ENCODE assay signal across 17 cellular contexts in genomic region chr4:29558789-29559188, GRCh38.
A peak's percentile ranks its signal among the peaks of the same experiment; 100 is the strongest.
DNase-seq lines count a peak whose midpoint lies in the region; TF ChIP-seq lines count a peak whose summit lies in the region.
"Had no signal": no experiment of that assay in that cellular context is flagged by ENCODE, and none has a peak within 500 bp of the region (broad histone marks: within the 10 kb centered on the region; RNA-seq: fewer than 3 reads in every experiment).

No MANE protein-coding gene starts in this region.

- H3K36me3 ChIP-seq in OCI-LY3 (replicated peaks; ENCODE audit: low read depth, low read length) (peaks cover 10% of the 10 kb centered on the region), parathyroid adenoma (ENCODE audit: control insufficient read depth, insufficient read depth, low read length) (no peaks in the 10 kb centered on the region)
- H3K36me3 ChIP-seq: BLaER1 treated with 17β-estradiol and CSF1 and Interleukin-3, amounts not matched to agents 10 nM and 100 nM had no signal

- no peaks in the 10 kb centered on the region for H4K20me1 ChIP-seq in OCI-LY3 (ENCODE audit: insufficient read depth, low read length)
- H4K20me1 ChIP-seq: BLaER1 treated with 17β-estradiol and CSF1 and Interleukin-3, amounts not matched to agents 10 nM and 100 nM had no signal

- CTCF ChIA-PET in HEK293T (lab: Yijun Ruan, JAX): no interaction called here

- no peaks in the 10 kb centered on the region for H3K27me3 ChIP-seq in OCI-LY3 (ENCODE audit: low read depth, low read length)
- no peaks in the 10 kb centered on the region for H3K27me3 ChIP-seq in parathyroid adenoma (ENCODE audit: control insufficient read depth, insufficient read depth, low read length)
- H3K27me3 ChIP-seq: BLaER1 treated with 17β-estradiol and CSF1 and Interleukin-3, amounts not matched to agents 10 nM and 100 nM had no signal

- H3K4me3 ChIP-seq in OCI-LY3 (ENCODE audit: low read length) (no peak overlapping the region), parathyroid adenoma (ENCODE audit: low read depth, low read length) (no peak overlapping the region)
- H3K4me3 ChIP-seq: BLaER1 treated with 17β-estradiol and CSF1 and Interleukin-3, amounts not matched to agents 10 nM and 100 nM; GM12878 had no signal

- H3K9ac ChIP-seq in OCI-LY3 (ENCODE audit: low read length) (no peak overlapping the region), parathyroid adenoma (no peak overlapping the region)
- H3K9ac ChIP-seq: BLaER1 treated with 17β-estradiol and CSF1 and Interleukin-3, amounts not matched to agents 10 nM and 100 nM had no signal

- POLR2A ChIA-PET in HEK293T (lab: Yijun Ruan, JAX): no interaction called here

- H3K27ac ChIP-seq in 22Rv1: peak overlapping the region; percentile 70
- no peak overlapping the region for H3K27ac ChIP-seq in OCI-LY3 (ENCODE audit: low read length)
- H3K27ac ChIP-seq in parathyroid adenoma: no peak overlapping the region
- H3K27ac ChIP-seq: BLaER1 treated with 17β-estradiol and CSF1 and Interleukin-3, amounts not matched to agents 10 nM and 100 nM had no signal

- H3K9me3 ChIP-seq in OCI-LY3 (ENCODE audit: insufficient read depth, low read length) (no peaks in the 10 kb centered on the region), parathyroid adenoma (ENCODE audit: control insufficient read depth, low read length) (no peaks in the 10 kb centered on the region)
- H3K9me3 ChIP-seq: BLaER1 treated with 17β-estradiol and CSF1 and Interleukin-3, amounts not matched to agents 10 nM and 100 nM had no signal

- H3K4me1 ChIP-seq in OCI-LY3 (ENCODE audit: low read length) (peaks cover 25% of the 10 kb centered on the region), parathyroid adenoma (no peaks in the 10 kb centered on the region)

- DNase-seq in inferior parietal cortex (ENCODE audit: extremely low spot score) (peak; percentile 59), HEK293T (ENCODE audit: extremely low spot score) (no peak), COLO668 (lab: John Stamatoyannopoulos, UW; ENCODE audit: unreplicated experiment) (no peak), NCI-H2227 treated with DMSO at 0.1 percent for 48 hours (lab: John Stamatoyannopoulos, UW) (no peak), HUDEP-2 (lab: John Stamatoyannopoulos, UW; ENCODE audit: unreplicated experiment in 76 of 76) (no peak)
- DNase-seq: 8988T; Calu3; CD4-positive, CD25-positive, alpha-beta regulatory T cell; DMS 273 treated with DMSO at 0.1 percent for 48 hours; HCEC 1CT; IMR-90; KBM-7 had no signal

- H2AFZ ChIP-seq in OCI-LY3 (ENCODE audit: low read depth, low read length) (no peak overlapping the region), parathyroid adenoma (no peak overlapping the region)

- TF ChIP-seq CTCF in 22Rv1 (IDR thresholded peaks at IDR 0.05) (no peak), OCI-LY3 (IDR thresholded peaks at IDR 0.05; ENCODE audit: low read depth, low read length) (no peak), parathyroid adenoma (IDR thresholded peaks at IDR 0.05) (no peak)

- H3K4me2 ChIP-seq in OCI-LY3 (ENCODE audit: low read length): 0 out of 2 replicates have a peak overlapping the region, but pooled peaks have one; percentile 9
- H3K4me2 ChIP-seq in parathyroid adenoma (ENCODE audit: low read length): peak overlapping the region; percentile 33
- H3K4me2 ChIP-seq: BLaER1 treated with 17β-estradiol and CSF1 and Interleukin-3, amounts not matched to agents 10 nM and 100 nM had no signal

- H3K79me2 ChIP-seq in OCI-LY3 (ENCODE audit: low read length) (no peaks in the 10 kb centered on the region), parathyroid adenoma (no peaks in the 10 kb centered on the region)

TF ChIP-seq in HEK293T, 16 proteins besides CTCF, POLR2A, EP300 and RAD21:
- TF ChIP-seq BHLHE40 (IDR thresholded peaks at IDR 0.05; ENCODE audit: borderline replicate concordance): no peak
- TF ChIP-seq ARNT (IDR thresholded peaks at IDR 0.05): no peak
- no peak for TF ChIP-seq LEF1 (IDR thresholded peaks at IDR 0.05; ENCODE audit: borderline replicate concordance)
- TF ChIP-seq, protein P1, sequence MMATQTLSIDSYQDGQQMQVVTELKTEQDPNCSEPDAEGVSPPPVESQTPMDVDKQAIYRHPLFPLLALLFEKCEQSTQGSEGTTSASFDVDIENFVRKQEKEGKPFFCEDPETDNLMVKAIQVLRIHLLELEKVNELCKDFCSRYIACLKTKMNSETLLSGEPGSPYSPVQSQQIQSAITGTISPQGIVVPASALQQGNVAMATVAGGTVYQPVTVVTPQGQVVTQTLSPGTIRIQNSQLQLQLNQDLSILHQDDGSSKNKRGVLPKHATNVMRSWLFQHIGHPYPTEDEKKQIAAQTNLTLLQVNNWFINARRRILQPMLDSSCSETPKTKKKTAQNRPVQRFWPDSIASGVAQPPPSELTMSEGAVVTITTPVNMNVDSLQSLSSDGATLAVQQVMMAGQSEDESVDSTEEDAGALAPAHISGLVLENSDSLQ (IDR thresholded peaks at IDR 0.05): no peak
- no peak for TF ChIP-seq ELF4 (IDR thresholded peaks at IDR 0.05)
- no peak for TF ChIP-seq FOXA1 (IDR thresholded peaks at IDR 0.05)
- no peak for TF ChIP-seq SUZ12 (IDR thresholded peaks at IDR 0.05)
- TF ChIP-seq FOXK2 (IDR thresholded peaks at IDR 0.05): no peak
